In genomic region chr11:74237541-74237940, GRCh38 we compare ENCODE assay signal across 6 cellular contexts.
"Had no signal": no experiment of that assay in that cellular context is flagged by ENCODE, and none has a peak within 500 bp of the region (broad histone marks: within the 10 kb centered on the region; RNA-seq: fewer than 3 reads in every experiment).

No MANE protein-coding gene starts in this region.

- ATAC-seq: GM23338, HepG2, K562 had no signal

- H3K9me3 Mint-ChIP-seq: GM23338, H9 had no signal

- DNase-seq: H9, HCEC 1CT had no signal

- H3K4me2 ChIP-seq: GM23338 had no signal

- H3K4me3 Mint-ChIP-seq: GM23338, H9 had no signal

- H3K27ac ChIP-seq: HL-60 had no signal

- H2AFZ ChIP-seq: GM23338 had no signal

- H3K27ac Mint-ChIP-seq: GM23338, H9 had no signal

- H3K4me1 Mint-ChIP-seq: GM23338, H9 had no signal

- H3K4me3 ChIP-seq: GM23338, K562 had no signal
